In the genomic region with DNA sequence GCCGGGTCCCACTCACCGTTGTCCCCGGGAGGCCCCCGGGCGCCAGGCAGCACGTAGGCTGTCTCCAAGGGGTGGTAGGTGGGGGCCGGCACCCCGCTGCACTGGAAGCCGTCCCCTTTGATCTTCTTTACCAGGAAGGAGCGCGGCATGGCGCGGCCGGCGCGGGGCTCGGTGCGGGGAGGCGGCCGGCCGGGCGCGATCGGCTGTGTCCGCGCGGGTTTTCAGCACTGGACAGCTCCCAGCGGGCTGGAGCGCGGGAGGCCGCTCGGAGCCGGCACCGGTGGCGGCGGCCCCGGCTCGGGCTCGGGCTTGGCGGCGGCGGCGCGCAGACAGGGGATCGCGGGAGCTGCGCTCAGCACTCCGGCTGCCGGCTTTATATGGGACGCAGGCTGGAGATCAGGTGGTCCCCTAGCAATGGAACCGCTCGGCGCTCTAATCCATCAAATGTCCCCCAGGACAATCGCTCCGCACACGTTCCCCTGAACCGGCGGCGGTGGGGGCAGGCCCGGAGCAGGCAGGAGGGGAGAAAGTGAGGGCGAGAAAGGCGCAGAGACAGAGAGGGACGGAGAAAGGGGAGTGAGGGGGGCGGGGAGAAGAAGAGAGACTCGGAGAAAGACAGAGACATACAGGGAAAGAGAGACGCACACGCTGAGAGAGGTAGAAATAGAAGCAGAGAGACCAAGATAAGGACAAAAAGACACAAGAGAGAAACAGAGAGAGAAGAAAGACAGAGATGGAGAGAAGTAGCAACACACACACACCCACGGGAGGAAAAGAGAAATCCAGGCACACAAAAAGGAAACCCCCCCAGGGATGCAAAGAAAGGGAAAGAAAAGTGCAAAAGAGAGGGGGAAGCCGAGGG, we compare ENCODE assay signal across 8 cellular contexts. TPM values are rescaled to one million over a fixed set of nuclear protein-coding genes. Genes with fewer than 3 reads are reported as not detected.
DNase-seq lines count a peak whose midpoint lies in the region; ATAC-seq, FAIRE-seq and TF ChIP-seq lines count a peak whose summit lies in the region.
"Had no signal": no experiment of that assay in that cellular context is flagged by ENCODE, and none has a peak within 500 bp of the region (broad histone marks: within the 10 kb centered on the region; RNA-seq: fewer than 3 reads in every experiment).

A gene (minus strand): TSS at position 350 of the 862 bp plus-strand sequence. CDS start 201 bp downstream, at position 149.

- BruUV-seq in PC-9 (replicated peaks; lab: Mats Ljungman, UMichigan): no TSS peak

- H3K9me3 ChIP-seq in PC-9 (ENCODE audit: insufficient read depth, low read depth) (no peaks in the 10 kb centered on the region), thoracic aorta (no peaks in the 10 kb centered on the region)

- H3K79me2 ChIP-seq in PC-9 (ENCODE audit: low read depth): no peaks in the 10 kb centered on the region

- no peak for TF ChIP-seq POLR2A in H54 (IDR thresholded peaks at IDR 0.05; ENCODE audit: low read depth, low read length)

- CTCF ChIA-PET in PC-9 (lab: Charles Lee): no interaction called here

- no peaks in the 10 kb centered on the region for H3K9me2 ChIP-seq in PC-9 (ENCODE audit: insufficient read depth)

- H4K20me1 ChIP-seq in PC-9 (ENCODE audit: insufficient read depth): 0 out of 2 replicates have a peak, but pooled peaks cover 2% of the 10 kb centered on the region

- peak; percentile 95 for ATAC-seq in omental fat pad (ENCODE audit: low FRiP score)
- peak; percentile 65 for ATAC-seq in thoracic aorta (ENCODE audit: insufficient number of reproducible peaks, low FRiP score, low read depth)

- H3K27ac ChIP-seq in PC-9 (no peak within 1 kb of the TSS), thoracic aorta (no peak within 1 kb of the TSS)

- intact Hi-C loops in PC-9 (cut with micrococcal nuclease; ENCODE audit: unreplicated experiment): loop anchor here (10.0 kb wide), 1 partner anchor 49 kb away; no protein-coding TSS in a partner anchor

- H3K4me3 ChIP-seq in PC-9 (no peak within 1 kb of the TSS), thoracic aorta (peak within 1 kb of the TSS; percentile 45)

- no peaks in the 10 kb centered on the region for H3K4me1 ChIP-seq in PC-9 (replicated peaks; ENCODE audit: insufficient read depth)
- H3K4me1 ChIP-seq in thoracic aorta (ENCODE audit: control insufficient read depth in 1 of 2, low read depth in 2 of 2): peaks cover 12 to 16% of the 10 kb centered on the region in 2 donors

- H3K36me3 ChIP-seq in PC-9 (ENCODE audit: low read depth) (no peaks in the 10 kb centered on the region), thoracic aorta (no peaks in the 10 kb centered on the region)

- TF ChIP-seq CTCF in PC-9 (conservative IDR thresholded peaks at IDR 0.05): no peak
- TF ChIP-seq CTCF in omental fat pad (IDR thresholded peaks at IDR 0.05): no peak
- no peak for TF ChIP-seq CTCF in thoracic aorta (IDR thresholded peaks at IDR 0.05)

- DNase-seq in H54 (ENCODE audit: insufficient read length, low spot score) (peak; percentile 78), PC-9 (peak; percentile 32 to 75), germinal center (ENCODE audit: low spot score) (peak; percentile 72), omental fat pad (ENCODE audit: low spot score) (peak; percentile 54), thoracic aorta (ENCODE audit: low spot score) (no peak), SKM-1 (lab: John Stamatoyannopoulos, UW; ENCODE audit: unreplicated experiment) (no peak)
- DNase-seq in activated gamma-delta T cell treated with anti-CD3 and anti-CD28 coated beads, Interleukin-2, amount 50 U/mL, for 16 hours (ENCODE audit: low read depth): peak; percentile 32

- no peak for FAIRE-seq in H54 (lab: Jason Lieb, UNC)
- FAIRE-seq: endometrium had no signal

- H3K4me2 ChIP-seq in PC-9: peak within 1 kb of the TSS; percentile 40; the same call in 1 of the 2 replicates

- H3F3A ChIP-seq in PC-9 (ENCODE audit: insufficient read depth, low read depth): no peaks in the 10 kb centered on the region

- H3K27me3 ChIP-seq in PC-9 (ENCODE audit: insufficient read depth, low read depth) (peaks cover 70% of the 10 kb centered on the region), thoracic aorta (replicated peaks; ENCODE audit: insufficient read depth) (peaks cover 10% of the 10 kb centered on the region)

- POLR2A ChIA-PET in PC-9 (lab: Charles Lee; ENCODE audit: unreplicated experiment): no interaction called here

- H2AFZ ChIP-seq in PC-9: no peak within 1 kb of the TSS

RNA-seq across cellular contexts. Expression of the gene that starts here (rescaled TPM):
- not detected in 2 replicates for total RNA-seq in PC-9 (2021)
- total RNA-seq in omental fat pad: not detected
- not detected for total RNA-seq in thoracic aorta

Comparison
In these comparisons a context has a peak if more than half of its experiments do, and no peak if none do; other contexts are left out.
1. Peak in DNase-seq and H3K4me2 ChIP-seq in PC-9; RNA of the gene not detected or under 1 TPM.
2. Peak in DNase-seq and ATAC-seq in omental fat pad; RNA of the gene not detected or under 1 TPM.
3. Peak in ATAC-seq and H3K4me3 ChIP-seq in thoracic aorta; RNA of the gene not detected or under 1 TPM.
4. DNase-seq: peak in H54 (single experiment), activated gamma-delta T cell treated with anti-CD3 and anti-CD28 coated beads, Interleukin-2, amount 50 U/mL, for 16 hours (single experiment) and germinal center (single experiment); none in thoracic aorta (single experiment) and SKM-1 (single experiment).